ENCODE assay signal across 8 cellular contexts in the genomic region with DNA sequence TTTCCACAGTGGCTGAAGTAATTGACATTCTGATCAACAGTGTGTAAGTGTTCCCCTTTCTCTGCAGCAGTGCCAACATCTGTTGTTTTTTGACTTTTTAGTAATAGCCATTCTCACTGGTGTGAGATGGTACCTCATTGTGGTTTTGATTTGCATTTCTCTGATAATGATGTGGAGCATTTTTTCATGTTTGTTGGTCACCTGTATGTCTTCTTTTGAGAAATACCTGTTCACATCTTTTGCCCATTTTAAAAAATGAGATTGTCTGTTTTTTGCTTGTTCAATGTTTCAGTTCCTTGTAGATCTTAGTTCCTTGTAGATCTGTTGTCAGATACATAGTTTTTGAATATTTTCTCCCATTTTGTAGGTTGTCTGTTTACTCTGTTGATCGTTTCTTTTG.
"Had no signal": no experiment of that assay in that cellular context is flagged by ENCODE, and none has a peak within 500 bp of the region (broad histone marks: within the 10 kb centered on the region; RNA-seq: fewer than 3 reads in every experiment).

No MANE protein-coding gene starts in this region.

- H3K4me3 ChIP-seq: GM12878 had no signal

- FAIRE-seq: G401.6, GM12878, GM12891, GM12892, GM18507, GM19239 had no signal

- ATAC-seq: GM12878 had no signal

- DNase-seq: GDM1, GF-D8 had no signal
